Comparison of ENCODE assay signal across 1 cellular context in genomic region chr11:9280655-9281301, GRCh38.
TF ChIP-seq lines count a peak whose summit lies in the region.

No MANE protein-coding gene starts in this region.

TF ChIP-seq in GM12878, 131 proteins besides CTCF, POLR2A, EP300 and RAD21 (continues in another document):
- TF ChIP-seq TAF1 (IDR thresholded peaks at IDR 0.05; ENCODE audit: borderline replicate concordance, low read depth, low read length): no peak
- peak; percentile 49; the same call in 1 of the 2 replicates for TF ChIP-seq MTA2 (IDR thresholded peaks at IDR 0.05; ENCODE audit: low read depth)
- peak; percentile 50; the same call in 1 of the 2 replicates for TF ChIP-seq IRF5 (IDR thresholded peaks at IDR 0.05; ENCODE audit: borderline replicate concordance)
- TF ChIP-seq MYC (IDR thresholded peaks at IDR 0.05; ENCODE audit: insufficient read depth, insufficient read length, insufficient replicate concordance, low read length, severe bottlenecking): no peak
- TF ChIP-seq GABPA (IDR thresholded peaks at IDR 0.05; ENCODE audit: low read depth): no peak
- TF ChIP-seq IRF4 (IDR thresholded peaks at IDR 0.05; ENCODE audit: low read depth, low read length): no peak
- TF ChIP-seq PRDM15 (CRISPR knock-in tag; IDR thresholded peaks at IDR 0.05): no peak
- TF ChIP-seq EGR1 (IDR thresholded peaks at IDR 0.05; ENCODE audit: borderline replicate concordance in 1 of 2, low read depth in 2 of 2, low read length in 2 of 2): no peak
- no peak for TF ChIP-seq SREBF1 (IDR thresholded peaks at IDR 0.05; ENCODE audit: low read length)
- TF ChIP-seq RUNX3 (IDR thresholded peaks at IDR 0.05; ENCODE audit: low read length): peak; percentile 98
- no peak for TF ChIP-seq BCL3 (IDR thresholded peaks at IDR 0.05; ENCODE audit: borderline replicate concordance, insufficient read depth, low read depth, low read length, poor library complexity, severe bottlenecking)
- peak; percentile 46; the same call in 1 of the 2 replicates for TF ChIP-seq EED (IDR thresholded peaks at IDR 0.05; ENCODE audit: low read depth)
- no peak for TF ChIP-seq NFXL1 (IDR thresholded peaks at IDR 0.05; ENCODE audit: borderline replicate concordance)
- no peak for TF ChIP-seq ATF3 (IDR thresholded peaks at IDR 0.05; ENCODE audit: borderline replicate concordance, extremely low read depth, low read depth, low read length)
- no peak for TF ChIP-seq SMAD5 (IDR thresholded peaks at IDR 0.05; ENCODE audit: low read depth)
- no peak for TF ChIP-seq RFX5 (IDR thresholded peaks at IDR 0.05; ENCODE audit: low read depth, low read length)
- TF ChIP-seq CHD2 (IDR thresholded peaks at IDR 0.05; ENCODE audit: borderline replicate concordance, low read depth, low read length): no peak
- no peak for TF ChIP-seq ZNF24 (IDR thresholded peaks at IDR 0.05)
- TF ChIP-seq KAT2A (conservative IDR thresholded peaks at IDR 0.05; ENCODE audit: control insufficient read depth, low read depth, low read length): no peak
- 0 out of 2 replicates have a peak, but pooled peaks have one; percentile 28 for TF ChIP-seq TCF12 (IDR thresholded peaks at IDR 0.05; ENCODE audit: low read depth, low read length)
- TF ChIP-seq SMAD1 (IDR thresholded peaks at IDR 0.05; ENCODE audit: low read depth, partially characterized antibody): peak; percentile 88
- no peak for TF ChIP-seq ETV6 (conservative IDR thresholded peaks at IDR 0.05 in 1 of 2, IDR thresholded peaks at IDR 0.05 in 1 of 2; ENCODE audit: borderline replicate concordance in 1 of 2, low read depth in 1 of 2)
- peak; percentile 63; the same call in 1 of the 2 replicates for TF ChIP-seq PAX5 (IDR thresholded peaks at IDR 0.05; ENCODE audit: borderline replicate concordance, low read depth, low read length)
- no peak for TF ChIP-seq CUX1 (IDR thresholded peaks at IDR 0.05; ENCODE audit: insufficient replicate concordance, low read depth, low read length)
- TF ChIP-seq SIN3A (IDR thresholded peaks at IDR 0.05; ENCODE audit: low read depth, low read length): no peak
- TF ChIP-seq CREM (IDR thresholded peaks at IDR 0.05; ENCODE audit: low read depth): 0 out of 2 replicates have a peak, but pooled peaks have one; percentile 24
- no peak for TF ChIP-seq RELA (IDR thresholded peaks at IDR 0.05; ENCODE audit: borderline replicate concordance, partially characterized antibody)
- TF ChIP-seq ATF2 (IDR thresholded peaks at IDR 0.05; ENCODE audit: low read length): peak; percentile 49; the same call in 1 of the 2 replicates
- TF ChIP-seq IKZF1 (conservative IDR thresholded peaks at IDR 0.05): peak; percentile 29; the same call in 1 of the 2 replicates
- TF ChIP-seq CHD4 (IDR thresholded peaks at IDR 0.05): no peak
- TF ChIP-seq POU2F2 (IDR thresholded peaks at IDR 0.05; ENCODE audit: borderline replicate concordance, low read depth, low read length): peak; percentile 94
- no peak for TF ChIP-seq USF1 (IDR thresholded peaks at IDR 0.05; ENCODE audit: borderline replicate concordance, extremely low read length, insufficient read depth, low read depth, low read length)
- no peak for TF ChIP-seq EZH2 (IDR thresholded peaks at IDR 0.05; ENCODE audit: borderline replicate concordance, control insufficient read depth, low read depth, low read length)
- peak; percentile 63; the same call in 1 of the 2 replicates for TF ChIP-seq BCL11A (IDR thresholded peaks at IDR 0.05; ENCODE audit: low read depth, low read length)
- TF ChIP-seq FOXK2 (IDR thresholded peaks at IDR 0.05): no peak
- no peak for TF ChIP-seq FOS (IDR thresholded peaks at IDR 0.05; ENCODE audit: borderline replicate concordance, extremely low read depth, insufficient read length)
- TF ChIP-seq POLR2AphosphoS5 (IDR thresholded peaks at IDR 0.05; ENCODE audit: low read length): no peak
- TF ChIP-seq BCLAF1 (IDR thresholded peaks at IDR 0.05): no peak
- TF ChIP-seq YBX1 (IDR thresholded peaks at IDR 0.05): no peak
- no peak for TF ChIP-seq ZNF217 (IDR thresholded peaks at IDR 0.05)
- no peak for TF ChIP-seq ZBED1 (IDR thresholded peaks at IDR 0.05; ENCODE audit: borderline replicate concordance)
- peak; percentile 94 for TF ChIP-seq CBFB (IDR thresholded peaks at IDR 0.05; ENCODE audit: low read depth)
- no peak for TF ChIP-seq E2F4 (IDR thresholded peaks at IDR 0.05; ENCODE audit: low read depth, low read length)
- no peak for TF ChIP-seq ZNF622 (IDR thresholded peaks at IDR 0.05)
- no peak for TF ChIP-seq MAX (IDR thresholded peaks at IDR 0.05; ENCODE audit: low read depth, low read length)
- peak in 1 of 2 experiments; percentile 26; a peak in 1 of 4 replicates for TF ChIP-seq IKZF2 (IDR thresholded peaks at IDR 0.05)
- no peak for TF ChIP-seq SUZ12 (IDR thresholded peaks at IDR 0.05; ENCODE audit: unreplicated experiment)
